ENCODE assay signal across 8 cellular contexts in the genomic region with DNA sequence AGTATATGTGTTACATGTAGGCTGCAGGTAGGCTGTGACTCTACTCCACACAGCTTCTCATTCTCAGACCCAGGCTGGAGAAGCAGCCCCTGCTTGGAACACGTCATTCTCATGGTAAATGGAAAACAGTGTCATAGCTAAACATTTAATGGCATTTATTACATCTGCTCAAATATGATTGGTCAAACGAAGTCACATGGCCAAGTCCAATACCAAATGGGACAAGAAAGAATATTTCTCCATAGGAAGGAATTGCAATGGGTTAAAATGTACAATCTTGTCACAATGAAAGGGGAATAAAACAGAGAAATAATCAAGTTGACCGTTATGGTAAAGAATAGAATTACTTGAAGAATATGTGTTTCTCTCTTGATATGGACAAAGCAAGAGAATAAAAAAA.
"Had no signal": no experiment of that assay in that cellular context is flagged by ENCODE, and none has a peak within 500 bp of the region (broad histone marks: within the 10 kb centered on the region; RNA-seq: fewer than 3 reads in every experiment).

No MANE protein-coding gene starts in this region.

- H3K4me1 Mint-ChIP-seq: IgD-negative memory B cell had no signal

- H3K4me3 Mint-ChIP-seq: HFFc6, IgD-negative memory B cell had no signal

- FAIRE-seq: HTR-8/SVneo had no signal

- H3K27ac Mint-ChIP-seq: HFFc6, IgD-negative memory B cell had no signal

- H3K27me3 Mint-ChIP-seq: IgD-negative memory B cell had no signal

- DNase-seq: GM23248, GOT3, H7, HFFc6, KBM-7 had no signal

- H3K36me3 Mint-ChIP-seq: IgD-negative memory B cell had no signal

- ATAC-seq: HCT116 had no signal
